In genomic region chr12:22201101-22201500, GRCh38 we compare ENCODE assay signal across 32 cellular contexts.
"Had no signal": no experiment of that assay in that cellular context is flagged by ENCODE, and none has a peak within 500 bp of the region (broad histone marks: within the 10 kb centered on the region; RNA-seq: fewer than 3 reads in every experiment).

No MANE protein-coding gene starts in this region.

- H3K27ac ChIP-seq: adrenal gland, ascending aorta, body of pancreas, brain microvascular endothelial cell, breast epithelium, cardiac muscle cell had no signal

- DNase-seq: activated effector memory CD4-positive, alpha-beta T cell treated with anti-CD3 and anti-CD28 coated beads, Interleukin-2, amount 50 U/mL, for 16 hours; activated effector memory CD4-positive, alpha-beta T cell treated with Interleukin-2 at 50 U/mL for 16 hours; activated gamma-delta T cell; activated gamma-delta T cell treated with Interleukin-2 at 50 U/mL for 16 hours; activated naive CD4-positive, alpha-beta T cell; activated naive CD4-positive, alpha-beta T cell treated with anti-CD3 and anti-CD28 coated beads for 36 hours; activated naive CD4-positive, alpha-beta T cell treated with anti-CD3 and anti-CD28 coated beads, Interleukin-2, amount 10 ng/mL, durations not matched to agents 7 days and 5 days; activated naive CD4-positive, alpha-beta T cell treated with anti-CD3 and anti-CD28 coated beads, Interleukin-2, amount 50 U/mL, for 16 hours; activated naive CD4-positive, alpha-beta T cell treated with Interleukin-2 at 50 U/mL for 16 hours; activated naive CD8-positive, alpha-beta T cell treated with anti-CD3 and anti-CD28 coated beads for 36 hours; activated naive CD8-positive, alpha-beta T cell treated with anti-CD3 and anti-CD28 coated beads, Interleukin-2, amount 10 ng/mL, durations not matched to agents 7 days and 5 days; activated naive CD8-positive, alpha-beta T cell treated with anti-CD3 and anti-CD28 coated beads, Interleukin-2, amount 50 U/mL, for 24 hours; activated T-cell treated with anti-CD3 and anti-CD28 coated beads, Interleukin-2, amount 50 U/mL, for 1 hour; activated T-cell treated with anti-CD3 and anti-CD28 coated beads, Interleukin-2, amount 50 U/mL, for 24 hours; activated T-cell treated with anti-CD3 and anti-CD28 coated beads, Interleukin-2, amount 50 U/mL, for 4 hours; activated T-cell treated with anti-CD3 and anti-CD28 coated beads, Interleukin-2, amount 50 U/mL, for 48 hours; activated T-cell treated with anti-CD3 and anti-CD28 coated beads, Interleukin-2, amount 50 U/mL, for 72 hours; adrenal gland; amniotic stem cell; anterior cingulate cortex; aorta; body of pancreas; brain microvascular endothelial cell; central memory CD4-positive, alpha-beta T cell; cerebellar nuclear complex had no signal

- H3K27me3 ChIP-seq: adrenal gland, ascending aorta, body of pancreas, brain microvascular endothelial cell, breast epithelium, cardiac muscle cell had no signal

- H3K36me3 ChIP-seq: adrenal gland, ascending aorta, brain microvascular endothelial cell, breast epithelium, cardiac muscle cell had no signal

- H3K9me3 ChIP-seq: adrenal gland, ascending aorta, body of pancreas had no signal

- H3K4me1 ChIP-seq: adrenal gland, ascending aorta, body of pancreas, breast epithelium had no signal

- H3K4me3 ChIP-seq: adrenal gland, ascending aorta, body of pancreas, breast epithelium, cardiac muscle cell had no signal

- ATAC-seq: activated naive CD4-positive, alpha-beta T cell treated with anti-CD3 and anti-CD28 coated beads, Interleukin-2, amount 50 U/mL, for 72 hours; activated naive CD8-positive, alpha-beta T cell treated with anti-CD3 and anti-CD28 coated beads, Interleukin-2, amount 50 U/mL, for 24 hours; activated T-cell treated with anti-CD3 and anti-CD28 coated beads, Interleukin-2, amount 50 U/mL, for 4 hours; activated T-cell treated with anti-CD3 and anti-CD28 coated beads, Interleukin-2, amount 50 U/mL, for 72 hours; activated T-helper 17 cell treated with anti-CD3 and anti-CD28 coated beads, Interleukin-2, amount 50 U/mL, for 72 hours; body of pancreas had no signal

- FAIRE-seq: astrocyte, bronchial epithelial cell had no signal
